In genomic region chr6:157987788-157988699, GRCh38 we compare ENCODE assay signal across 1 cellular context.
TF ChIP-seq lines count a peak whose summit lies in the region.

No MANE protein-coding gene starts in this region.

TF ChIP-seq in HepG2, 621 proteins besides CTCF, POLR2A, EP300 and RAD21 (continued from another document and continues in another):
- TF ChIP-seq ZNF142 (CRISPR knock-in tag; IDR thresholded peaks at IDR 0.05): no peak
- no peak for TF ChIP-seq ZNF12 (CRISPR knock-in tag; IDR thresholded peaks at IDR 0.05)
- TF ChIP-seq ZNF572 (CRISPR knock-in tag; IDR thresholded peaks at IDR 0.05): peak; percentile 87; the same call in 1 of the 2 replicates
- peak; percentile 30; the same call in 1 of the 2 replicates for TF ChIP-seq ATF7-NPFF (CRISPR knock-in tag; IDR thresholded peaks at IDR 0.05; ENCODE audit: low read depth)
- peak; percentile 22; the same call in 1 of the 2 replicates for TF ChIP-seq ZNF724P (CRISPR knock-in tag; IDR thresholded peaks at IDR 0.05; ENCODE audit: borderline replicate concordance)
- no peak for TF ChIP-seq PAX8 (CRISPR knock-in tag; IDR thresholded peaks at IDR 0.05; ENCODE audit: borderline replicate concordance)
- TF ChIP-seq ZNF563 (CRISPR knock-in tag; IDR thresholded peaks at IDR 0.05): no peak
- 0 out of 2 replicates have a peak, but pooled peaks have one; percentile 11 for TF ChIP-seq AKAP8 (CRISPR knock-in tag; IDR thresholded peaks at IDR 0.05)
- peak; percentile 65 for TF ChIP-seq HNRNPH1 (optimal IDR thresholded peaks at IDR 0.05; ENCODE audit: low read depth, low read length)
- TF ChIP-seq ZNF207 (IDR thresholded peaks at IDR 0.05; ENCODE audit: borderline replicate concordance): no peak
- TF ChIP-seq ISL2 (CRISPR knock-in tag; IDR thresholded peaks at IDR 0.05): no peak
- 0 out of 2 replicates have a peak, but pooled peaks have one; percentile 18 for TF ChIP-seq HNF1B (CRISPR knock-in tag; IDR thresholded peaks at IDR 0.05)
- TF ChIP-seq ZFX (CRISPR knock-in tag; IDR thresholded peaks at IDR 0.05; ENCODE audit: low read depth): no peak
- 0 out of 2 replicates have a peak, but pooled peaks have one; percentile 63 for TF ChIP-seq LBX2 (CRISPR knock-in tag; IDR thresholded peaks at IDR 0.05; ENCODE audit: borderline replicate concordance)
- TF ChIP-seq POLR2AphosphoS2 (IDR thresholded peaks at IDR 0.05; ENCODE audit: low read depth, low read length): peak; percentile 34; the same call in 1 of the 2 replicates
- TF ChIP-seq ZBTB3 (CRISPR knock-in tag; IDR thresholded peaks at IDR 0.05; ENCODE audit: borderline replicate concordance, low read depth): no peak
- peak; percentile 37 for TF ChIP-seq AGO1 (IDR thresholded peaks at IDR 0.05; ENCODE audit: low read depth, low read length, poor library complexity, severe bottlenecking)
- TF ChIP-seq GLMP (CRISPR knock-in tag; IDR thresholded peaks at IDR 0.05; ENCODE audit: borderline replicate concordance): no peak
- no peak for TF ChIP-seq GFI1 (CRISPR knock-in tag; IDR thresholded peaks at IDR 0.05; ENCODE audit: borderline replicate concordance)
- TF ChIP-seq ZNF772 (CRISPR knock-in tag; IDR thresholded peaks at IDR 0.05): 0 out of 2 replicates have a peak, but pooled peaks have one; percentile 12
- no peak for TF ChIP-seq FIP1L1 (IDR thresholded peaks at IDR 0.05; ENCODE audit: borderline replicate concordance, insufficient read depth, low read depth, low read length)
- TF ChIP-seq ZNF619 (CRISPR knock-in tag; IDR thresholded peaks at IDR 0.05): no peak
- 0 out of 2 replicates have a peak, but pooled peaks have one; percentile 33 for TF ChIP-seq ZBTB38 (CRISPR knock-in tag; IDR thresholded peaks at IDR 0.05)
- TF ChIP-seq RBM22 (optimal IDR thresholded peaks at IDR 0.05; ENCODE audit: low read length): peak; percentile 66
- TF ChIP-seq EZH2 (conservative IDR thresholded peaks at IDR 0.05; ENCODE audit: low read depth, low read length): no peak
- no peak for TF ChIP-seq PLSCR1 (CRISPR knock-in tag; IDR thresholded peaks at IDR 0.05; ENCODE audit: borderline replicate concordance)
- TF ChIP-seq KLF6 (CRISPR knock-in tag; IDR thresholded peaks at IDR 0.05): no peak
- TF ChIP-seq ZSCAN31 (CRISPR knock-in tag; IDR thresholded peaks at IDR 0.05; ENCODE audit: low read depth): no peak
- TF ChIP-seq ZNF180 (CRISPR knock-in tag; IDR thresholded peaks at IDR 0.05; ENCODE audit: borderline replicate concordance, low read depth): no peak
- peak; percentile 29 for TF ChIP-seq MED8 (CRISPR knock-in tag; IDR thresholded peaks at IDR 0.05; ENCODE audit: insufficient replicate concordance)
- no peak for TF ChIP-seq GPN1 (CRISPR knock-in tag; IDR thresholded peaks at IDR 0.05; ENCODE audit: borderline replicate concordance)
- peak; percentile 70 for TF ChIP-seq ZNF687 (CRISPR knock-in tag; IDR thresholded peaks at IDR 0.05)
- no peak for TF ChIP-seq PHB2 (IDR thresholded peaks at IDR 0.05; ENCODE audit: partially characterized antibody)
- TF ChIP-seq ZNF605 (CRISPR knock-in tag; IDR thresholded peaks at IDR 0.05): peak; percentile 47; the same call in 1 of the 2 replicates
- no peak for TF ChIP-seq ZNF292 (CRISPR knock-in tag; IDR thresholded peaks at IDR 0.05; ENCODE audit: borderline replicate concordance, low read depth)
- no peak for TF ChIP-seq MAZ (IDR thresholded peaks at IDR 0.05; ENCODE audit: borderline replicate concordance, low read depth, low read length)
- TF ChIP-seq MAZ (CRISPR knock-in tag; IDR thresholded peaks at IDR 0.05; ENCODE audit: low read depth): no peak
- TF ChIP-seq UBTF (CRISPR knock-in tag; IDR thresholded peaks at IDR 0.05): 0 out of 2 replicates have a peak, but pooled peaks have one; percentile 27
- TF ChIP-seq IRF1 (CRISPR knock-in tag; IDR thresholded peaks at IDR 0.05; ENCODE audit: low read depth): no peak
